In genomic region chr13:70923863-70924752, GRCh38 we compare ENCODE assay signal across 13 cellular contexts.
"Had no signal": no experiment of that assay in that cellular context is flagged by ENCODE, and none has a peak within 500 bp of the region (broad histone marks: within the 10 kb centered on the region; RNA-seq: fewer than 3 reads in every experiment).

No MANE protein-coding gene starts in this region.

- H3K4me3 Mint-ChIP-seq: activated CD8-positive, alpha-beta T cell treated with anti-CD3 and anti-CD28 coated beads for 36 hours; activated naive CD4-positive, alpha-beta T cell treated with anti-CD3 and anti-CD28 coated beads, Interleukin-2, amount 10 ng/mL, durations not matched to agents 7 days and 5 days; type B pancreatic cell had no signal

- H3K9me3 ChIP-seq: breast epithelium, pancreas had no signal

- H3K9me3 Mint-ChIP-seq: activated CD8-positive, alpha-beta T cell treated with anti-CD3 and anti-CD28 coated beads for 36 hours; type B pancreatic cell had no signal

- H3K27me3 ChIP-seq: breast epithelium, heart right ventricle, pancreas had no signal

- H3K36me3 ChIP-seq: breast epithelium, heart right ventricle, pancreas, WERI-Rb-1 had no signal

- H3K4me3 ChIP-seq: breast epithelium, heart right ventricle, pancreas, smooth muscle cell had no signal

- H3K4me1 Mint-ChIP-seq: activated naive CD4-positive, alpha-beta T cell treated with anti-CD3 and anti-CD28 coated beads, Interleukin-2, amount 10 ng/mL, durations not matched to agents 7 days and 5 days had no signal

- H3K27me3 Mint-ChIP-seq: activated CD8-positive, alpha-beta T cell treated with anti-CD3 and anti-CD28 coated beads for 36 hours; activated naive CD4-positive, alpha-beta T cell treated with anti-CD3 and anti-CD28 coated beads, Interleukin-2, amount 10 ng/mL, durations not matched to agents 7 days and 5 days; type B pancreatic cell had no signal

- H3K36me3 Mint-ChIP-seq: activated naive CD4-positive, alpha-beta T cell treated with anti-CD3 and anti-CD28 coated beads, Interleukin-2, amount 10 ng/mL, durations not matched to agents 7 days and 5 days; type B pancreatic cell had no signal

- H3K27ac ChIP-seq: breast epithelium, heart right ventricle, pancreas, WERI-Rb-1 had no signal

- DNase-seq: activated CD4-positive, alpha-beta T cell treated with anti-CD3 and anti-CD28 coated beads for 4 hours; activated CD8-positive, alpha-beta memory T cell treated with anti-CD3 and anti-CD28 coated beads, Interleukin-2, amount 50 U/mL, for 4 hours; activated CD8-positive, alpha-beta T cell treated with anti-CD3 and anti-CD28 coated beads for 36 hours; activated naive CD4-positive, alpha-beta T cell treated with anti-CD3 and anti-CD28 coated beads, Interleukin-2, amount 10 ng/mL, durations not matched to agents 7 days and 5 days; heart right ventricle; retina; stimulated activated naive CD4-positive, alpha-beta T cell; T1000; WERI-Rb-1 had no signal

- H3K4me1 ChIP-seq: breast epithelium, heart right ventricle, pancreas had no signal

- H3K4me2 ChIP-seq: smooth muscle cell had no signal

- H3K27ac Mint-ChIP-seq: activated CD8-positive, alpha-beta T cell treated with anti-CD3 and anti-CD28 coated beads for 36 hours; activated naive CD4-positive, alpha-beta T cell treated with anti-CD3 and anti-CD28 coated beads, Interleukin-2, amount 10 ng/mL, durations not matched to agents 7 days and 5 days; type B pancreatic cell had no signal

- ATAC-seq: activated CD8-positive, alpha-beta T cell treated with anti-CD3 and anti-CD28 coated beads for 36 hours; heart right ventricle; pancreas had no signal
